Comparison of ENCODE assay signal across 8 cellular contexts in the genomic region with DNA sequence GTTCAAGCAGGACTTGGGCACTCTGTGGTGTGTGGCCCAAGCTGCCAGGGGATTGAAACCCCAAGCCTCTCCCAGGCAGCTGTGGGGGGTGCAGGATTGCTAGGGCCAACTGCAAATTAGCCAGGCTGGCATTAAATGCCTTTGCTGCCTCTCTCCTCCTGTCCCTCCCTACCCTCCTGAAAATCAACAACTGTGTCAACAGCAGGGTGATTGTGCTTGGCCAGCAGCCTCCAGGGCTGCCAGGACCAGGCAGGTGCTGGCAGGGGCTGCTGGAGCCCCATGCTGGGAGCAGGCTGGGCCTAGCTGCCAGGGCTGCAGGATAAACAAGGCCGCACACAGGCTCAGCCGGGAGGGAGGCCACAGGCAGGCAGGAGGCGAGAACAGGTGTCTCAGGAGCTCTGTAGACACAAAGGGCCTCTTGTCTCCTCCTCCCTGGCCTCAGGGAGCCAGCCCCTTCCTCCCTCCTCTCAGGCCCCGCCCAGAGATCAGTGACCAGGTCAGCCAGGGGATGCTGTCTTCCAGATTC. TPM values are rescaled to one million over a fixed set of nuclear protein-coding genes. Genes with fewer than 3 reads are reported as not detected.
DNase-seq lines count a peak whose midpoint lies in the region; ATAC-seq, FAIRE-seq and TF ChIP-seq lines count a peak whose summit lies in the region.

No MANE protein-coding gene starts in this region.

- H3K9me3 ChIP-seq in gastroesophageal sphincter (no peaks in the 10 kb centered on the region), pancreas (no peaks in the 10 kb centered on the region)

- no CpG with 5 or more reads among the region's 4 CpGs for WGBS in gastroesophageal sphincter (ENCODE audit: low coverage in 1 of 2), 2 donors
- WGBS in pancreas, 2 donors, result 6 to 7% methylated on average over 4 of the region's 4 CpGs

- H3K4me1 ChIP-seq in gastroesophageal sphincter, result peaks cover 0 to 98% (median 49%) of the 10 kb centered on the region in 3 donors
- peaks cover 59 to 85% (median 62%) of the 10 kb centered on the region in 3 donors for H3K4me1 ChIP-seq in pancreas

- TF ChIP-seq CTCF in gastroesophageal sphincter (IDR thresholded peaks at IDR 0.05), result no peak
- TF ChIP-seq CTCF in pancreas (IDR thresholded peaks at IDR 0.05), result no peak

- H3K27me3 ChIP-seq in gastroesophageal sphincter, result peaks cover 17% of the 10 kb centered on the region
- H3K27me3 ChIP-seq in pancreas, result no peaks in the 10 kb centered on the region

- no peak for ATAC-seq in gastroesophageal sphincter
- peak; percentile 87 to 92 (median 91) for ATAC-seq in pancreas
- ATAC-seq in GM19452 (IDR thresholded peaks at IDR 0.05; ENCODE audit: unreplicated experiment), result no peak

- peak overlapping the region in 3 of 4 donors; percentile 62 to 82 (median 70) for H3K27ac ChIP-seq in gastroesophageal sphincter
- H3K27ac ChIP-seq in pancreas, result peak overlapping the region; percentile 80 to 94 (median 91)

- intact Hi-C loops in pancreas (cut with DNase I), result no loop called here

- no peaks in the 10 kb centered on the region for H3K36me3 ChIP-seq in gastroesophageal sphincter
- no peaks in the 10 kb centered on the region for H3K36me3 ChIP-seq in pancreas

- DNase-seq in DMS79 treated with DMSO at 0.1 percent for 48 hours (lab: John Stamatoyannopoulos, UW), result peak; percentile 99
- peak; percentile 61 for DNase-seq in NCI-H446 treated with DMSO at 0.1 percent for 48 hours (lab: John Stamatoyannopoulos, UW)
- peak; percentile 86 to 99 (median 97) for DNase-seq in pancreas
- DNase-seq in AG20443 (ENCODE audit: low spot score), result no peak
- DNase-seq in stimulated activated CD4-positive, alpha-beta T cell treated with anti-CD3 and anti-CD28 coated beads, Interleukin-4, amount 100 ng/mL, for 1 hour, result no peak
- no peak for DNase-seq in activated naive CD4-positive, alpha-beta T cell treated with Interleukin-2 at 50 U/mL for 16 hours

- no peak for TF ChIP-seq EP300 in gastroesophageal sphincter (IDR thresholded peaks at IDR 0.05)

- H3K4me3 ChIP-seq in gastroesophageal sphincter, result no peak overlapping the region
- no peak overlapping the region for H3K4me3 ChIP-seq in pancreas

- TF ChIP-seq POLR2A in gastroesophageal sphincter (IDR thresholded peaks at IDR 0.05), result no peak

- no peak for FAIRE-seq in pancreas (lab: Jason Lieb, UNC)

RNA-seq across cellular contexts. Expression of gene SOX13, which starts 11.4 kb away (rescaled TPM):
- total RNA-seq in gastroesophageal sphincter (10 to 100 TPM; 15.3 to 20.4 (median 17.3) TPM), pancreas (10 to 100 TPM; 12.0 to 27.2 (median 18.0) TPM)
- 10 to 100 TPM; 16.9 to 17.1 TPM for polyA plus RNA-seq in pancreas

Comparison
In these comparisons a context has a peak if more than half of its experiments do, and no peak if none do; other contexts are left out.
1. DNase-seq: peak in DMS79 treated with DMSO at 0.1 percent for 48 hours (single experiment), NCI-H446 treated with DMSO at 0.1 percent for 48 hours (single experiment) and pancreas (6 of 6); none in AG20443 (single experiment), stimulated activated CD4-positive, alpha-beta T cell treated with anti-CD3 and anti-CD28 coated beads, Interleukin-4, amount 100 ng/mL, for 1 hour (single experiment) and activated naive CD4-positive, alpha-beta T cell treated with Interleukin-2 at 50 U/mL for 16 hours (single experiment).
2. ATAC-seq: peak in pancreas (4 of 4); none in gastroesophageal sphincter (single experiment) and GM19452 (single experiment).